ENCODE assay signal across 7 cellular contexts in genomic region chr19:52265556-52265955, GRCh38. TPM values are rescaled to one million over a fixed set of nuclear protein-coding genes. Genes with fewer than 3 reads are reported as not detected.
DNase-seq lines count a peak whose midpoint lies in the region; ATAC-seq, FAIRE-seq and TF ChIP-seq lines count a peak whose summit lies in the region.
"Not testable (repeated sequence)": the region's sequence is repeated elsewhere in the genome, so short reads cannot be mapped to it uniquely, and the experiment has no call there.

No MANE protein-coding gene starts in this region.

- not testable (repeated sequence) for H3K36me3 ChIP-seq in PC-3 (ENCODE audit: low read depth, low read length); bronchial epithelial cell (ENCODE audit: control insufficient read depth, insufficient read depth, low read length)

- not testable (repeated sequence) for FAIRE-seq in bronchial epithelial cell (lab: Jason Lieb, UNC)

- not testable (repeated sequence) for ATAC-seq in PC-3

- not testable (repeated sequence) for H2AFZ ChIP-seq in PC-3 (ENCODE audit: low read length)

- not testable (repeated sequence) for H3K9ac ChIP-seq in PC-3 (ENCODE audit: low read length)

- not testable (repeated sequence) for H3K27me3 ChIP-seq in PC-3 (ENCODE audit: low read length); bronchial epithelial cell (ENCODE audit: control insufficient read depth, insufficient read depth, low read length)

- intact Hi-C loops in PC-3 (cut with micrococcal nuclease) = not testable (repeated sequence)

- not testable (repeated sequence) for H3F3A ChIP-seq in PC-3 (ENCODE audit: low read length, unreplicated experiment)

- H3K4me3 ChIP-seq in PC-3 (ENCODE audit: low read length); bronchial epithelial cell (ENCODE audit: low read depth, low read length); fibroblast of the aortic adventitia (ENCODE audit: low read depth, low read length): not testable (repeated sequence)

- CTCF ChIA-PET in PC-3 (lab: Charles Lee) = not testable (repeated sequence)

- not testable (repeated sequence) for H3K9me2 ChIP-seq in PC-3 (replicated peaks; ENCODE audit: low read length)

- peaks cover 11% of the 10 kb centered on the region for H3K79me2 ChIP-seq in PC-3 (ENCODE audit: low read length)

- DNase-seq in HT1080 (ENCODE audit: low read depth) = peak; percentile 8
- peak; percentile 57 for DNase-seq in PC-3
- DNase-seq in activated CD4-positive, alpha-beta T cell treated with anti-CD3 and anti-CD28 coated beads, Interleukin-2, amount 50 U/mL, for 48 hours = peak; percentile 5 to 16
- DNase-seq in activated naive CD4-positive, alpha-beta T cell treated with Interleukin-2 at 50 U/mL for 16 hours = peak; percentile 23
- peak; percentile 40 for DNase-seq in bronchial epithelial cell (ENCODE audit: low read depth)
- peak; percentile 22 for DNase-seq in fibroblast of the aortic adventitia (ENCODE audit: low read depth)
- DNase-seq in stimulated activated CD8-positive, alpha-beta memory T cell treated with anti-CD3 and anti-CD28 coated beads, Interleukin-4, amount 100 ng/mL, for 48 hours = peak; percentile 38

- BruUV-seq in PC-3 (replicated peaks; lab: Mats Ljungman, UMichigan) = not testable (repeated sequence)

- H3K9me3 ChIP-seq in PC-3 (ENCODE audit: low read length) = peaks cover 26% of the 10 kb centered on the region; the same call in 1 of the 2 replicates

- not testable (repeated sequence) for H3K4me1 ChIP-seq in PC-3 (ENCODE audit: insufficient read depth, low read length)

- H3K27ac ChIP-seq in PC-3 (ENCODE audit: low read length) = not testable (repeated sequence)

- not testable (repeated sequence) for H4K20me1 ChIP-seq in PC-3 (ENCODE audit: low read length)

- H3K4me2 ChIP-seq in PC-3 (ENCODE audit: low read length) = not testable (repeated sequence)

- POLR2A ChIA-PET in PC-3 (lab: Charles Lee; ENCODE audit: unreplicated experiment) = not testable (repeated sequence)

- not testable (repeated sequence) for TF ChIP-seq CTCF in PC-3 (conservative IDR thresholded peaks at IDR 0.05; ENCODE audit: low read depth, low read length); bronchial epithelial cell (IDR thresholded peaks at IDR 0.05; ENCODE audit: insufficient read depth, low read length, severe bottlenecking); fibroblast of the aortic adventitia (IDR thresholded peaks at IDR 0.05; ENCODE audit: insufficient read depth, low read length)

RNA-seq across cellular contexts. Expression of gene ZNF766, which starts 3.8 kb away (rescaled TPM):
- total RNA-seq in HT1080 (2014; rRNA removed; shearing (Covaris generic)) = 8.8 and 8.9 TPM in 2 replicates
- polyA plus RNA-seq in HT1080 (2015; cell fraction: cytosol; rRNA removed) = 6.0 and 6.2 TPM in 2 replicates
- 8.9 and 9.5 TPM in 2 replicates for polyA plus RNA-seq in HT1080 (2015; cell fraction: nucleus; rRNA removed)
- total RNA-seq in PC-3 (2014; rRNA removed) = 9.1 and 11.7 TPM in 2 replicates
- 13.2 and 14.6 TPM in 2 replicates for total RNA-seq in bronchial epithelial cell
- total RNA-seq in fibroblast of the aortic adventitia (ENCODE audit: low replicate concordance) = 12.8 and 13.9 TPM in 2 replicates

RNA-seq across cellular contexts. Expression of gene ZNF480, which starts 31.4 kb away (rescaled TPM):
- 8.7 and 9.8 TPM in 2 replicates for total RNA-seq in HT1080 (2014; rRNA removed; shearing (Covaris generic))
- polyA plus RNA-seq in HT1080 (2015; cell fraction: cytosol; rRNA removed) = 4.3 and 4.7 TPM in 2 replicates
- 7.0 and 11.8 TPM in 2 replicates for polyA plus RNA-seq in HT1080 (2015; cell fraction: nucleus; rRNA removed)
- total RNA-seq in PC-3 (2014; rRNA removed) = 7.3 and 9.6 TPM in 2 replicates
- 2.6 and 2.7 TPM in 2 replicates for total RNA-seq in bronchial epithelial cell
- 4.0 and 13.2 TPM in 2 replicates for total RNA-seq in fibroblast of the aortic adventitia (ENCODE audit: low replicate concordance)
